ENCODE assay signal across 22 cellular contexts in the genomic region with DNA sequence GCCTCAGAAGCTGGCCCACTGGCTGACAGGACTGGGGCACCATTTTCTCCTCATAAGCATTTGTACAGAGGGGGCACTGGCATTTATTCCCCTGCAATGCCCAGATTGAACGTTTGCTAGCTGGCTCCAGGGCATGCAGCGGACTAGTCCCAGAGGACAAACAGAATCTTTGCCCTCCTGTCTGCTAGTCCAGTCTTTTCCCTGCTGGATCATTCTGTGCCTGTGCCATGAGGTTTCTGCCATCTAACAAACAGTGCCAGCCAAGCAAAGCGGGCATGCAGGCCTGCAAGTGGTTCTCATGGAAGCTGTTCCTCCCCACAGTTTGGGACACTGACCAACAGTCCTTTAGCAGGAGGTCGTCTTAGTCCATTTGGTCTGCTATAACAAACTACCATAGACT. TPM values are rescaled to one million over a fixed set of nuclear protein-coding genes. Genes with fewer than 3 reads are reported as not detected.
"Had no signal": no experiment of that assay in that cellular context is flagged by ENCODE, and none has a peak within 500 bp of the region (broad histone marks: within the 10 kb centered on the region; RNA-seq: fewer than 3 reads in every experiment).

No MANE protein-coding gene starts in this region.

- H3K27me3 Mint-ChIP-seq: activated naive CD8-positive, alpha-beta T cell treated with anti-CD3 and anti-CD28 coated beads, Interleukin-2, amount 50 U/mL, for 24 hours had no signal

- DNase-seq: activated gamma-delta T cell; activated naive CD4-positive, alpha-beta T cell treated with anti-CD3 and anti-CD28 coated beads, Interleukin-2, amount 50 U/mL, for 16 hours; activated naive CD8-positive, alpha-beta T cell treated with anti-CD3 and anti-CD28 coated beads, Interleukin-2, amount 50 U/mL, for 24 hours; anterior cingulate cortex; body of pancreas; erythroblast; foreskin fibroblast; heart right ventricle; kidney; nephron progenitor cell; nucleus accumbens; sigmoid colon; stimulated activated CD4-positive, alpha-beta T cell treated with anti-CD3 and anti-CD28 coated beads, Interleukin-15, amount 100 ng/mL, for 24 hours; stimulated activated CD8-positive, alpha-beta memory T cell treated with anti-CD3 and anti-CD28 coated beads, Interleukin-4, amount 100 ng/mL, for 48 hours; stimulated activated naive CD4-positive, alpha-beta T cell treated with Interleukin-2 at 50 U/mL for 16 hours; T-helper 1 cell; T1000; upper lobe of left lung had no signal

- H3K4me3 Mint-ChIP-seq: activated naive CD8-positive, alpha-beta T cell treated with anti-CD3 and anti-CD28 coated beads, Interleukin-2, amount 50 U/mL, for 24 hours; nephron progenitor cell; WTC11 had no signal

- H3K27ac Mint-ChIP-seq: activated naive CD8-positive, alpha-beta T cell treated with anti-CD3 and anti-CD28 coated beads, Interleukin-2, amount 50 U/mL, for 24 hours; nephron progenitor cell; WTC11 had no signal

- H3K9me3 Mint-ChIP-seq: activated naive CD8-positive, alpha-beta T cell treated with anti-CD3 and anti-CD28 coated beads, Interleukin-2, amount 50 U/mL, for 24 hours; nephron progenitor cell; WTC11 had no signal

- H3K36me3 Mint-ChIP-seq: WTC11 had no signal

- ATAC-seq: activated naive CD8-positive, alpha-beta T cell treated with anti-CD3 and anti-CD28 coated beads, Interleukin-2, amount 50 U/mL, for 24 hours; body of pancreas; heart right ventricle; WTC11 had no signal

RNA-seq across cellular contexts. Expression of gene KCNJ1, which starts 53.4 kb away (rescaled TPM):
- total RNA-seq: body of pancreas, cardiac septum, chondrocyte, fibroblast of lung had no signal
